In the genomic region with DNA sequence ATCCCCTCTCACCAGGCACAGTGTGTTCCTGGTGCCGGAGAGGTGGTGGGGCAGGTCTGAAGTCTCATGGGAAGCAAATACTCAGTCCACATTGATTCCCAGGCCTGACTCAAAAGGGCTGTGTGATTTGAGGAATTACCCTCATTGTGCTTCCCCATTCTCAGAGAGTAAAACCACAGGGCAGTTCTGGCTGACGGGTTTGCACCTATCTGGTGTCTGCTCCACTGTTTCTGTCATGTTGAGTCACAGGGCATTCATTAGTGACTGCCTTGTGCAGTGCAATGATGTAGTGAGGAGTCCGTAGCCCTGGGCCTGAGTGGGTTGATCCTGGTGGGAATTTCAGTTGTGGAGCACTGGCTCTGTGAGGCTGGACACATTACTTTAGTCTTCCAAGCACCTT, we compare ENCODE assay signal across 9 cellular contexts.
DNase-seq lines count a peak whose midpoint lies in the region; ATAC-seq and TF ChIP-seq lines count a peak whose summit lies in the region.
"Had no signal": no experiment of that assay in that cellular context is flagged by ENCODE, and none has a peak within 500 bp of the region (broad histone marks: within the 10 kb centered on the region; RNA-seq: fewer than 3 reads in every experiment).

No MANE protein-coding gene starts in this region.

- no peak for TF ChIP-seq CTCF in foreskin keratinocyte (conservative IDR thresholded peaks at IDR 0.05)
- TF ChIP-seq CTCF in uterus (IDR thresholded peaks at IDR 0.05) = no peak

- ATAC-seq in GM18508 (IDR thresholded peaks at IDR 0.05; ENCODE audit: insufficient read depth, unreplicated experiment) (peak; percentile 88), GM21576 (IDR thresholded peaks at IDR 0.05; ENCODE audit: unreplicated experiment) (peak; percentile 86), HG03565 (IDR thresholded peaks at IDR 0.05; ENCODE audit: unreplicated experiment) (peak; percentile 89), foreskin keratinocyte (peak; percentile 86)
- ATAC-seq in activated T-helper 17 cell treated with anti-CD3 and anti-CD28 coated beads, Interleukin-2, amount 50 U/mL, for 72 hours (replicated peaks) = no peak

- H3K27me3 ChIP-seq in foreskin keratinocyte (no peaks in the 10 kb centered on the region), uterus (no peaks in the 10 kb centered on the region)

- H3K36me3 Mint-ChIP-seq in activated T-helper 17 cell treated with anti-CD3 and anti-CD28 coated beads, Interleukin-2, amount 50 U/mL, for 72 hours (ENCODE audit: low read depth) = no peaks in the 10 kb centered on the region

- H3K27ac ChIP-seq in foreskin keratinocyte (no peak overlapping the region), uterus (no peak overlapping the region)

- no peaks in the 10 kb centered on the region for H3K9me3 Mint-ChIP-seq in activated T-helper 17 cell treated with anti-CD3 and anti-CD28 coated beads, Interleukin-2, amount 50 U/mL, for 72 hours

- TF ChIP-seq POLR2A in uterus (IDR thresholded peaks at IDR 0.05) = no peak

- H3K27me3 Mint-ChIP-seq in activated T-helper 17 cell treated with anti-CD3 and anti-CD28 coated beads, Interleukin-2, amount 50 U/mL, for 72 hours = no peaks in the 10 kb centered on the region

- H3K36me3 ChIP-seq in uterus = no peaks in the 10 kb centered on the region

- no peak overlapping the region for H3K4me3 ChIP-seq in uterus

- DNase-seq in foreskin keratinocyte = peak; percentile 30 to 62
- DNase-seq in NCI-H2107 treated with DMSO at 0.1 percent for 48 hours (lab: John Stamatoyannopoulos, UW; ENCODE audit: unreplicated experiment) = no peak
- no peak for DNase-seq in uterus
- DNase-seq in NCI-H1417 (lab: John Stamatoyannopoulos, UW) = no peak
- DNase-seq: SHP77 treated with DMSO at 0.1 percent for 48 hours had no signal

- no peaks in the 10 kb centered on the region for H3K9me3 ChIP-seq in uterus

- H3K4me1 ChIP-seq in foreskin keratinocyte (no peaks in the 10 kb centered on the region), uterus (no peaks in the 10 kb centered on the region)

- H3K27ac Mint-ChIP-seq in activated T-helper 17 cell treated with anti-CD3 and anti-CD28 coated beads, Interleukin-2, amount 50 U/mL, for 72 hours = no peak overlapping the region

- H3K4me1 Mint-ChIP-seq in activated T-helper 17 cell treated with anti-CD3 and anti-CD28 coated beads, Interleukin-2, amount 50 U/mL, for 72 hours = no peaks in the 10 kb centered on the region

- H3K4me3 Mint-ChIP-seq in activated T-helper 17 cell treated with anti-CD3 and anti-CD28 coated beads, Interleukin-2, amount 50 U/mL, for 72 hours = no peak overlapping the region

- intact Hi-C loops in uterus (cut with DNase I; ENCODE audit: low total_unique reads) = no loop called here

Comparison
In these comparisons a context has a peak if more than half of its experiments do, and no peak if none do; other contexts are left out.
1. DNase-seq: peak in foreskin keratinocyte (2 of 2); none in NCI-H2107 treated with DMSO at 0.1 percent for 48 hours (single experiment), uterus (0 of 2) and NCI-H1417 (0 of 3).